12 cellular contexts compared by ENCODE assay signal in genomic region chr16:87829123-87829980, GRCh38. TPM values are rescaled to one million over a fixed set of nuclear protein-coding genes. Genes with fewer than 3 reads are reported as not detected.
DNase-seq lines count a peak whose midpoint lies in the region; ATAC-seq, FAIRE-seq and TF ChIP-seq lines count a peak whose summit lies in the region.
"Had no signal": no experiment of that assay in that cellular context is flagged by ENCODE, and none has a peak within 500 bp of the region (broad histone marks: within the 10 kb centered on the region; RNA-seq: fewer than 3 reads in every experiment).

No MANE protein-coding gene starts in this region.

- H3K23me2 ChIP-seq in H1 (ENCODE audit: low read depth, low read length), result no peaks in the 10 kb centered on the region

- TF ChIP-seq RAD21 in A549 (conservative IDR thresholded peaks at IDR 0.05 in 1 of 2, IDR thresholded peaks at IDR 0.05 in 1 of 2) (no peak), H1 (IDR thresholded peaks at IDR 0.05 in 1 of 2, conservative IDR thresholded peaks at IDR 0.05 in 1 of 2; ENCODE audit: low read depth in 2 of 2, low read length in 2 of 2) (no peak)

- no peak overlapping the region for H2AK5ac ChIP-seq in H1 (ENCODE audit: low read depth, low read length)

- WGBS in A549 (ENCODE audit: missing lambda C conversion rate), result 50% methylated on average over 22 of the region's 27 CpGs
- 88% methylated on average over 23 of the region's 27 CpGs; no CpG with 5 or more reads in 1 of the 2 experiments for WGBS in H1 (ENCODE audit: extremely low coverage in 1 of 2, insufficient coverage in 1 of 2, insufficient read length in 1 of 2, insufficient replicate concordance in 2 of 2, low coverage in 1 of 2, low lambda C conversion rate in 2 of 2, missing lambda C conversion rate in 1 of 2), 2 experiments

- TF ChIP-seq EP300 in A549 (IDR thresholded peaks at IDR 0.05), result 0 out of 5 replicates have a peak, but pooled peaks of 1 of the 2 experiments have one; percentile 15
- TF ChIP-seq EP300 in H1 (IDR thresholded peaks at IDR 0.05; ENCODE audit: borderline replicate concordance in 1 of 2, low read depth in 2 of 2, low read length in 2 of 2), result no peak

- H3K27ac ChIP-seq in A549 (peak overlapping the region; percentile 97 to 99), H1 (ENCODE audit: low read depth, low read length) (no peak overlapping the region), uterus (no peak overlapping the region)
- H3K27ac ChIP-seq: left ventricle myocardium inferior had no signal

- H3K79me2 ChIP-seq in H1 (ENCODE audit: control insufficient read depth in 1 of 2, insufficient read depth in 2 of 2, low read length in 2 of 2), result no peaks in the 10 kb centered on the region

- no peak for TF ChIP-seq CTCF in A549 (IDR thresholded peaks at IDR 0.05)
- TF ChIP-seq CTCF in H1 (IDR thresholded peaks at IDR 0.05; ENCODE audit: control extremely low read depth in 1 of 3, insufficient read depth in 1 of 3, low read depth in 1 of 3, low read length in 3 of 3), result no peak
- TF ChIP-seq CTCF in uterus (IDR thresholded peaks at IDR 0.05), result no peak

- intact Hi-C loops in uterus (cut with DNase I; ENCODE audit: low total_unique reads), result no loop called here

- H3K9ac ChIP-seq in NT2/D1 (ENCODE audit: insufficient read length, low read depth), result peak overlapping the region; percentile 57
- no peak overlapping the region for H3K9ac ChIP-seq in H1 (replicated peaks in 1 of 4; ENCODE audit: extremely low read depth in 1 of 4, low read depth in 3 of 4, low read length in 3 of 4)

- H3K79me1 ChIP-seq in H1 (ENCODE audit: low read depth, low read length), result no peaks in the 10 kb centered on the region; the same call in 1 of the 2 replicates

- H2BK20ac ChIP-seq in H1 (ENCODE audit: low read length), result no peak overlapping the region

- H2BK120ac ChIP-seq in H1 (replicated peaks; ENCODE audit: low read depth, low read length), result no peak overlapping the region

- peaks cover 0 to 1% of the 10 kb centered on the region in 2 experiments for H4K20me1 ChIP-seq in H1 (replicated peaks in 1 of 2; ENCODE audit: control insufficient read depth in 1 of 2, insufficient read depth in 2 of 2, low read length in 2 of 2)

- ATAC-seq in A549, result peak; percentile 0 to 2; a peak in 5 of 6 replicates
- ATAC-seq in HG03139 (IDR thresholded peaks at IDR 0.05; ENCODE audit: unreplicated experiment), result no peak
- ATAC-seq: SK-N-SH treated with all-trans-retinoic acid at 6 μM for 48 hours had no signal

- no peak overlapping the region for H3K14ac ChIP-seq in H1 (ENCODE audit: insufficient read length)

- no peak overlapping the region for H2BK15ac ChIP-seq in H1 (ENCODE audit: low read length)

- no peak overlapping the region; the same call in 1 of the 2 replicates for H3K18ac ChIP-seq in H1 (ENCODE audit: extremely low read depth, low read length)

- H3K27me3 ChIP-seq in NT2/D1 (ENCODE audit: insufficient read depth, insufficient read length) (no peaks in the 10 kb centered on the region), H1 (replicated peaks in 1 of 4; ENCODE audit: control insufficient read depth in 3 of 4, extremely low read depth in 1 of 4, insufficient read depth in 3 of 4, low read length in 3 of 4) (no peaks in the 10 kb centered on the region), uterus (no peaks in the 10 kb centered on the region)

- peak overlapping the region; percentile 79 for H4K8ac ChIP-seq in H1 (ENCODE audit: extremely low read depth, insufficient read depth, low read length)

- H3K4me1 ChIP-seq in A549 (peaks cover 99% of the 10 kb centered on the region), NT2/D1 (ENCODE audit: insufficient read depth, insufficient read length) (peaks cover 46% of the 10 kb centered on the region), H1 (replicated peaks in 1 of 4; ENCODE audit: control insufficient read depth in 3 of 4, insufficient read depth in 4 of 4, low read length in 3 of 4) (peaks cover 0 to 38% (median 25%) of the 10 kb centered on the region in 4 experiments; a peak in 6 of 7 replicates), uterus (no peaks in the 10 kb centered on the region)
- H3K4me1 ChIP-seq: left ventricle myocardium inferior had no signal

- no peak overlapping the region for H3K23ac ChIP-seq in H1 (ENCODE audit: insufficient read length)

- peak overlapping the region; percentile 51 for H3K4me2 ChIP-seq in A549
- no peak overlapping the region for H3K4me2 ChIP-seq in H1 (ENCODE audit: insufficient read depth in 1 of 2, low read depth in 2 of 2, low read length in 2 of 2)

- peaks cover 52% of the 10 kb centered on the region for H3K36me3 ChIP-seq in NT2/D1 (ENCODE audit: insufficient read depth, insufficient read length, low read length)
- H3K36me3 ChIP-seq in H1 (ENCODE audit: control insufficient read depth in 2 of 4, insufficient read depth in 4 of 4, low read length in 3 of 4), result peaks cover 3 to 37% (median 14%) of the 10 kb centered on the region in 4 experiments; a peak in 5 of 8 replicates
- no peaks in the 10 kb centered on the region for H3K36me3 ChIP-seq in uterus
- H3K36me3 ChIP-seq: left ventricle myocardium inferior had no signal

- no peaks in the 10 kb centered on the region for H3K9me3 ChIP-seq in A549
- H3K9me3 ChIP-seq in NT2/D1 (ENCODE audit: insufficient read depth, low read length), result no peaks in the 10 kb centered on the region
- no peaks in the 10 kb centered on the region for H3K9me3 ChIP-seq in H1 (ENCODE audit: insufficient read depth in 2 of 2, low read depth in 1 of 2, low read length in 1 of 2)
- no peaks in the 10 kb centered on the region for H3K9me3 ChIP-seq in uterus
- H3K9me3 ChIP-seq: left ventricle myocardium inferior had no signal

- no peak overlapping the region for H3K56ac ChIP-seq in H1 (replicated peaks; ENCODE audit: insufficient read length, low read depth, low read length)

- no peak overlapping the region for H3K4me3 ChIP-seq in A549
- H3K4me3 ChIP-seq in NT2/D1 (ENCODE audit: insufficient read length, low read depth), result no peak overlapping the region
- H3K4me3 ChIP-seq in H1 (ENCODE audit: extremely low read depth in 1 of 4, insufficient read depth in 2 of 4, low read depth in 3 of 4, low read length in 4 of 4), result no peak overlapping the region
- H3K4me3 ChIP-seq in uterus, result no peak overlapping the region
- H3K4me3 ChIP-seq: dorsolateral prefrontal cortex, left ventricle myocardium inferior had no signal

- no peak overlapping the region for H4K5ac ChIP-seq in H1 (ENCODE audit: insufficient read length, low read depth, low read length)

- DNase-seq in A549 (ENCODE audit: low read depth in 1 of 2, low spot score in 1 of 2) (peak in 1 of 2 experiments; percentile 74), GM12891 (ENCODE audit: insufficient read length, low spot score) (no peak), NT2/D1 (ENCODE audit: low read depth, low spot score) (no peak), H1 (ENCODE audit: low read depth in 1 of 2, low spot score in 2 of 2) (no peak), NCI-H2196 (lab: John Stamatoyannopoulos, UW; ENCODE audit: unreplicated experiment) (no peak), GM19239 (ENCODE audit: insufficient read length, low spot score) (no peak), uterus (no peak)
- DNase-seq: dorsolateral prefrontal cortex, left ventricle myocardium inferior, NCI-H446 had no signal

- peak overlapping the region; percentile 81 for H4K91ac ChIP-seq in H1 (replicated peaks; ENCODE audit: insufficient read length, low read length)

- no peak for TF ChIP-seq POLR2A in A549 (IDR thresholded peaks at IDR 0.05; ENCODE audit: low read length)
- peak; percentile 50; the same call in 1 of the 2 replicates for TF ChIP-seq POLR2A in GM12891 (IDR thresholded peaks at IDR 0.05; ENCODE audit: low read depth, low read length)
- TF ChIP-seq POLR2A in H1 (IDR thresholded peaks at IDR 0.05; ENCODE audit: control extremely low read depth in 1 of 2, low read depth in 2 of 2, low read length in 2 of 2), result no peak
- no peak for TF ChIP-seq POLR2A in uterus (IDR thresholded peaks at IDR 0.05)

- FAIRE-seq in A549 (lab: Jason Lieb, UNC), result no peak
- FAIRE-seq in GM12891 (lab: Jason Lieb, UNC), result no peak
- no peak for FAIRE-seq in H1 (lab: Jason Lieb, UNC)
- FAIRE-seq in GM19239 (lab: Jason Lieb, UNC), result no peak

- POLR2A ChIA-PET in A549 (lab: Yijun Ruan, JAX) (interaction anchor here (1.2 to 6.3 kb wide), 5 partner anchors 11 to 50 kb away, joined by 3 to 52 read pairs (median 11); no protein-coding TSS in a partner anchor), H1 (lab: Charles Lee; ENCODE audit: partially characterized antibody) (interaction anchor here (0.7 to 12.6 kb wide), 17 partner anchors 9 to 68 kb away, joined by 3 to 117 read pairs (median 8); partner anchors contain the start of gene SLC7A5)

- H2BK12ac ChIP-seq in H1 (ENCODE audit: low read depth, low read length), result no peak overlapping the region

- peak overlapping the region; percentile 47 for H3K4ac ChIP-seq in H1 (replicated peaks; ENCODE audit: insufficient read length, low read depth, low read length)

- H2BK5ac ChIP-seq in H1 (ENCODE audit: low read depth, low read length), result peak overlapping the region; percentile 35; the same call in 1 of the 2 replicates

- CTCF ChIA-PET in A549 (lab: Yijun Ruan, JAX) (interaction anchor here (0.6 to 30.2 kb wide), 10 partner anchors 8 to 61 kb away, joined by 3 to 417 read pairs (median 4); no protein-coding TSS in a partner anchor), H1 (lab: Charles Lee; ENCODE audit: partially characterized antibody) (interaction anchor here (0.9 to 8.9 kb wide), 5 partner anchors 9 to 49 kb away, joined by 3 to 74 read pairs (median 25); no protein-coding TSS in a partner anchor)

- H2AFZ ChIP-seq in H1 (ENCODE audit: low read length), result no peak overlapping the region

TF ChIP-seq in GM12891, 5 proteins besides CTCF, POLR2A, EP300 and RAD21 (continues in another document):
- no peak for TF ChIP-seq PAX5 (IDR thresholded peaks at IDR 0.05; ENCODE audit: insufficient read depth, low read length, severe bottlenecking)

RNA-seq across cellular contexts. Expression of gene SLC7A5, which starts 40.0 kb away (rescaled TPM):
- polyA plus RNA-seq in A549 (2011; rRNA removed) (265 and 326 TPM in 2 replicates), A549 (2017; fragmentation: RNase III; extraction: RNeasy Plus Mini Kit Qiagen cat#74134 plus additional on column Dnase treatment) (903 to 1,096 TPM (median 972 TPM) in 3 replicates), H1 (2011; rRNA removed) (68.2 and 161 TPM in 2 replicates)
- 971 and 1,312 TPM in 2 replicates for polyA plus RNA-seq in A549 (2012; cell fraction: cytosol; rRNA removed)
- polyA plus RNA-seq in A549 (2012; cell fraction: nucleus; rRNA removed), result 1,440 and 1,925 TPM in 2 replicates
- 237 and 354 TPM in 2 replicates for polyA minus RNA-seq in A549 (2011; rRNA and poly(A)+ RNA removed)
- polyA plus RNA-seq in GM12891 (2012; ENCODE audit: low read depth, missing spikeins), result 38.5 TPM
- total RNA-seq in H1 (2021; fragmentation: NEBNext Ultra II Directional; extraction: Animal tissue kit (Norgen Biotek cat#: 25700)), result 327 and 341 TPM in 2 replicates
- polyA plus RNA-seq in H1 (2011; cell fraction: cytosol; rRNA removed), result 65.1 TPM
- 122 TPM for polyA plus RNA-seq in H1 (2011; cell fraction: nucleus; rRNA removed)
- 126 to 176 TPM (median 151 TPM) in 4 replicates for polyA plus RNA-seq in H1 (2012, experiment 1 of 2)
- polyA plus RNA-seq in H1 (2012, experiment 2 of 2), result 202 TPM
- 316 TPM for polyA plus RNA-seq in H1 (2013, experiment 1 of 2)
- polyA plus RNA-seq in H1 (2013, experiment 2 of 2), result 381 TPM
- polyA minus RNA-seq in H1 (2011; rRNA and poly(A)+ RNA removed), result 34.4 and 63.7 TPM in 2 replicates
- 84.2 TPM for polyA minus RNA-seq in H1 (2011; cell fraction: cytosol; rRNA and poly(A)+ RNA removed)
- polyA minus RNA-seq in H1 (2011; cell fraction: nucleus; rRNA and poly(A)+ RNA removed), result 42.4 TPM
- 1 to 10 TPM in 2 of 4 donors, under 1 TPM in 1, not detected in 1; 0.88 to 2.0 (median 1.3) TPM for total RNA-seq in uterus

Comparison
In these comparisons a context has a peak if more than half of its experiments do, and no peak if none do; other contexts are left out.
1. H3K27ac ChIP-seq: peak in A549 (2 of 2); none in H1 (single experiment) and uterus (0 of 2).
2. RNA of gene SLC7A5, which starts 40.0 kb away (total RNA-seq): 327 to 341 TPM in H1; 0.88 to 2.0 TPM in uterus; every median in the first group is over 100 times any median in the second.
3. Of the 18 proteins assayed by ChIP-seq in both H1 and A549: peak only in H1: none; only in A549: CHD2; in both: none; in neither: 16; mixed calls (peak in some experiments, not most) for 1.